Comparison of ENCODE assay signal across 8 cellular contexts in the genomic region with DNA sequence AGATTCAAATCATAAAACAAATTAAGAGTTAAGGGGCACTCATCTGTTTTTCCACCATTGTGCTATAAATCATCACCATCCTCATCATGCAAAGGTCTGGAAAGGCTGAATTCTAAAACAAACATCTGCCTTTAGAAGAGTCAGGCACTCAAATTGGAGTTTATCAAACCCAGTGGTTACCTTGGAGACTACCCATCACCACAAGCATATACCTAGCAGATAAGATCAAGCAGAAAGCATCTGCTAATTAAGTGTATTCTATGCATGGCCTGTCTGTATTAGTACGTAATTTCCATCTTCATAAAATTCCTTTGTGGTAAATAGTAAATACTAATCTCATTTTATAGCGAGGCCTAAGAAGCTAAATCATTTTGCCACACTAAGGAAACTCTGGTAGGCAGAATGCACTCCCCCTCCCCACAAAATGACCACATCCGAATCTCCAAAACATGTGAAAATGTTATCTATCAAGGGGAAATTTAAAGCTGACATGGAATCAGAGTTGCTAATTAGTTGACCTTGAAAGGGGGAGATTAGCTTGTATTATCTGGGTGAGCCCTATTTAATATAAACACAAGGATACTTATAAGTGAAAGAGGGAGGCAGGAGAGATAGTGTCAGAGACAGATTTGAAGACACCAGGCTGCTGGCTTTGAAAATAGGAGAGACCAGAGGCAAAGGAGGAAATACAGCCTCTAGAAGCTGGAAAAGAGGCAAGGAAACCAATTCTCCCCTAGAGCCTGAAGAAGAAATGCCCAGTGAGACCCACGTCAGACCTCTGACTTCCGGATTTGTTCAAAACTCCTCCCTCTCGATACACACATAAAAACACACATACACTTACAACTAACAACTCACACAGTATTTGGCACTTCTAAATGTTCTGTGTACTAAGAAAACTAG. TPM values are rescaled to one million over a fixed set of nuclear protein-coding genes. Genes with fewer than 3 reads are reported as not detected.
A peak's percentile ranks its signal among the peaks of the same experiment; 100 is the strongest.
DNase-seq lines count a peak whose midpoint lies in the region; ATAC-seq and TF ChIP-seq lines count a peak whose summit lies in the region.

No MANE protein-coding gene starts in this region.

- no peaks in the 10 kb centered on the region for H3K9me3 Mint-ChIP-seq in activated naive CD4-positive, alpha-beta T cell treated with anti-CD3 and anti-CD28 coated beads for 36 hours
- H3K9me3 Mint-ChIP-seq in T-cell (no peaks in the 10 kb centered on the region), endothelial cell (ENCODE audit: unreplicated experiment) (no peaks in the 10 kb centered on the region)

- H3K27me3 Mint-ChIP-seq in activated naive CD4-positive, alpha-beta T cell treated with anti-CD3 and anti-CD28 coated beads for 36 hours (ENCODE audit: low read depth), result no peaks in the 10 kb centered on the region
- no peaks in the 10 kb centered on the region for H3K27me3 Mint-ChIP-seq in T-cell
- H3K27me3 Mint-ChIP-seq in endothelial cell (ENCODE audit: unreplicated experiment), result no peaks in the 10 kb centered on the region

- no peak overlapping the region for H3K4me3 Mint-ChIP-seq in activated naive CD4-positive, alpha-beta T cell treated with anti-CD3 and anti-CD28 coated beads for 36 hours
- H3K4me3 Mint-ChIP-seq in T-cell (peak overlapping the region; percentile 42 to 62 (median 53)), endothelial cell (ENCODE audit: unreplicated experiment) (no peak overlapping the region)

- in situ Hi-C loops in GM13976 (cut with MboI; ENCODE audit: low sequenced_read_pairs, unreplicated experiment), result no loop called here

- TF ChIP-seq CTCF in endothelial cell (IDR thresholded peaks at IDR 0.05; ENCODE audit: unreplicated experiment) (no peak), GM13976 (IDR thresholded peaks at IDR 0.05; ENCODE audit: borderline replicate concordance, control extremely low read depth, extremely low read depth, insufficient read depth, missing control alignments) (no peak)

- ATAC-seq in T-cell (replicated peaks in 1 of 4) (peak; percentile 62 to 82 (median 72)), HG02981 (IDR thresholded peaks at IDR 0.05; ENCODE audit: unreplicated experiment) (no peak)
- peak; percentile 85 for ATAC-seq in stimulated activated naive CD8-positive, alpha-beta T cell treated with anti-CD3 and anti-CD28 coated beads, Interleukin-15, Interleukin-2, amounts not matched to agents 100 U/mL and 50 U/mL, for 24 hours

- peak; percentile 42 for DNase-seq in activated naive CD4-positive, alpha-beta T cell treated with anti-CD3 and anti-CD28 coated beads for 36 hours
- no peak for DNase-seq in activated naive CD4-positive, alpha-beta T cell (lab: John Stamatoyannopoulos, UW)
- DNase-seq in T-cell (peak in 23 of 34 experiments; percentile 10 to 61 (median 32)), endothelial cell (ENCODE audit: low spot score) (no peak), GM13976 (ENCODE audit: low spot score) (no peak)
- no peak for DNase-seq in stimulated activated naive CD8-positive, alpha-beta T cell treated with anti-CD3 and anti-CD28 coated beads, Interleukin-15, Interleukin-2, amounts not matched to agents 100 U/mL and 50 U/mL, for 24 hours
- DNase-seq in activated CD8-positive, alpha-beta memory T cell treated with anti-CD3 and anti-CD28 coated beads for 24 hours, result no peak

- CTCF ChIA-PET in activated naive CD4-positive, alpha-beta T cell treated with anti-CD3 and anti-CD28 coated beads for 36 hours (lab: Charles Lee), result interaction anchor here (0.6 to 1.6 kb wide), 5 partner anchors 9 to 209 kb away, joined by 3 to 4 read pairs (median 4); no protein-coding TSS in a partner anchor
- CTCF ChIA-PET in T-cell (lab: Charles Lee), result interaction anchor here (0.5 to 1.4 kb wide), 7 partner anchors 12 to 112 kb away, joined by 3 to 5 read pairs (median 3); partner anchors contain the start of gene ARID4B (in 1 of the 2)

- POLR2A ChIA-PET in T-cell (lab: Charles Lee), result interaction anchor here (0.6 to 1.6 kb wide), 12 partner anchors 9 to 48 kb away, joined by 3 to 9 read pairs (median 4); no protein-coding TSS in a partner anchor

- H3K4me1 Mint-ChIP-seq in activated naive CD4-positive, alpha-beta T cell treated with anti-CD3 and anti-CD28 coated beads for 36 hours (ENCODE audit: low read depth), result peaks cover 52% of the 10 kb centered on the region
- H3K4me1 Mint-ChIP-seq in T-cell (peaks cover 62 to 76% (median 68%) of the 10 kb centered on the region in 3 donors), endothelial cell (ENCODE audit: unreplicated experiment) (peaks cover 4% of the 10 kb centered on the region)

- intact Hi-C loops in activated naive CD4-positive, alpha-beta T cell treated with anti-CD3 and anti-CD28 coated beads for 36 hours (cut with micrococcal nuclease), result no loop called here

- H3K36me3 Mint-ChIP-seq in activated naive CD4-positive, alpha-beta T cell treated with anti-CD3 and anti-CD28 coated beads for 36 hours (ENCODE audit: low read depth), result peaks cover 5% of the 10 kb centered on the region
- H3K36me3 Mint-ChIP-seq in T-cell (peaks cover 3% of the 10 kb centered on the region), endothelial cell (ENCODE audit: low read depth, unreplicated experiment) (no peaks in the 10 kb centered on the region)

- peak overlapping the region; percentile 69 for H3K27ac Mint-ChIP-seq in activated naive CD4-positive, alpha-beta T cell treated with anti-CD3 and anti-CD28 coated beads for 36 hours
- peak overlapping the region; percentile 85 to 88 for H3K27ac Mint-ChIP-seq in T-cell
- H3K27ac Mint-ChIP-seq in endothelial cell (ENCODE audit: unreplicated experiment), result peak overlapping the region; percentile 81

RNA-seq across cellular contexts. Expression of gene ARID4B, which starts 23.2 kb away (rescaled TPM):
- total RNA-seq in activated naive CD4-positive, alpha-beta T cell treated with anti-CD3 and anti-CD28 coated beads for 36 hours, result 10 to 100 TPM; 39.9 to 43.8 TPM
- 100 to 1,000 TPM in 2 of 5 donors, 10 to 100 TPM in 3; 70.4 to 151 (median 79.1) TPM for total RNA-seq in T-cell
- total RNA-seq in endothelial cell (ENCODE audit: unreplicated experiment), result 48.2 TPM

RNA-seq across cellular contexts. Expression of gene GGPS1, which starts 23.6 kb away (rescaled TPM):
- 10 to 100 TPM; 35.3 to 36.9 TPM for total RNA-seq in activated naive CD4-positive, alpha-beta T cell treated with anti-CD3 and anti-CD28 coated beads for 36 hours
- total RNA-seq in T-cell, result 10 to 100 TPM; 32.2 to 44.0 (median 39.8) TPM
- total RNA-seq in endothelial cell (ENCODE audit: unreplicated experiment), result 40.4 TPM

Comparison
In these comparisons a context has a peak if more than half of its experiments do, and no peak if none do; other contexts are left out.
1. DNase-seq: peak in activated naive CD4-positive, alpha-beta T cell treated with anti-CD3 and anti-CD28 coated beads for 36 hours (single experiment) and T-cell (23 of 34); none in activated naive CD4-positive, alpha-beta T cell (0 of 4), endothelial cell (single experiment), stimulated activated naive CD8-positive, alpha-beta T cell treated with anti-CD3 and anti-CD28 coated beads, Interleukin-15, Interleukin-2, amounts not matched to agents 100 U/mL and 50 U/mL, for 24 hours (single experiment), activated CD8-positive, alpha-beta memory T cell treated with anti-CD3 and anti-CD28 coated beads for 24 hours (single experiment) and GM13976 (single experiment).
2. H3K4me3 Mint-ChIP-seq: peak in T-cell (3 of 3); none in activated naive CD4-positive, alpha-beta T cell treated with anti-CD3 and anti-CD28 coated beads for 36 hours (single experiment) and endothelial cell (single experiment).
3. Peak in every context shown above with its lines, with median percentiles within 50 percentile points of each other: H3K27ac Mint-ChIP-seq.